ENCODE assay signal across 8 cellular contexts in genomic region chr7:35037211-35037525, GRCh38.
DNase-seq lines count a peak whose midpoint lies in the region; ATAC-seq and TF ChIP-seq lines count a peak whose summit lies in the region.

TSS of gene DPY19L1 (minus strand) at chr7:35037485. CDS start at chr7:35037394, 91 bp downstream.

- CTCF ChIA-PET in GM10248 (lab: Yijun Ruan, JAX), result no interaction called here

- no peak for DNase-seq in activated naive CD8-positive, alpha-beta T cell treated with anti-CD3 and anti-CD28 coated beads, Interleukin-2, amount 50 U/mL, for 24 hours
- no peak for DNase-seq in GM10248 (ENCODE audit: extremely low spot score)
- no peak for DNase-seq in hepatic stellate cell (ENCODE audit: low spot score)

- H3K9ac ChIP-seq in ES-I3 (ENCODE audit: low read depth, low read length), result peak within 1 kb of the TSS; percentile 80

- no peaks in the 10 kb centered on the region for H3K9me3 ChIP-seq in ES-I3 (ENCODE audit: control insufficient read depth, insufficient read depth, low read length)
- H3K9me3 ChIP-seq in iPS-18c (ENCODE audit: control insufficient read depth, insufficient read depth, low read length), result no peaks in the 10 kb centered on the region

- H3K4me3 Mint-ChIP-seq in activated naive CD8-positive, alpha-beta T cell treated with anti-CD3 and anti-CD28 coated beads, Interleukin-2, amount 50 U/mL, for 24 hours, result peak within 1 kb of the TSS; percentile 89
- peak within 1 kb of the TSS; percentile 100 for H3K4me3 Mint-ChIP-seq in stimulated activated memory B cell treated with anti-CD40 and anti-IgM and Interleukin-4, amounts not matched to agents 10 μg/mL and 1 μg/mL and 100 μg/mL, for 72 hours

- H3K27ac Mint-ChIP-seq in activated naive CD8-positive, alpha-beta T cell treated with anti-CD3 and anti-CD28 coated beads, Interleukin-2, amount 50 U/mL, for 24 hours, result peak within 1 kb of the TSS; percentile 75
- peak within 1 kb of the TSS; percentile 84 for H3K27ac Mint-ChIP-seq in stimulated activated memory B cell treated with anti-CD40 and anti-IgM and Interleukin-4, amounts not matched to agents 10 μg/mL and 1 μg/mL and 100 μg/mL, for 72 hours

- H3K36me3 ChIP-seq in ES-I3 (ENCODE audit: insufficient read depth, low read length), result no peaks in the 10 kb centered on the region

- POLR2A ChIA-PET in GM10248 (lab: Yijun Ruan, JAX), result no interaction called here

- H3K4me3 ChIP-seq in iPS-18c (ENCODE audit: insufficient read depth, low read depth, low read length), result peak within 1 kb of the TSS; percentile 84

- H3K4me1 ChIP-seq in ES-I3 (ENCODE audit: insufficient read depth, low read length), result no peaks in the 10 kb centered on the region

- no peaks in the 10 kb centered on the region for H3K9me3 Mint-ChIP-seq in activated naive CD8-positive, alpha-beta T cell treated with anti-CD3 and anti-CD28 coated beads, Interleukin-2, amount 50 U/mL, for 24 hours
- H3K9me3 Mint-ChIP-seq in stimulated activated memory B cell treated with anti-CD40 and anti-IgM and Interleukin-4, amounts not matched to agents 10 μg/mL and 1 μg/mL and 100 μg/mL, for 72 hours, result no peaks in the 10 kb centered on the region

- no peaks in the 10 kb centered on the region for H3K27me3 Mint-ChIP-seq in activated naive CD8-positive, alpha-beta T cell treated with anti-CD3 and anti-CD28 coated beads, Interleukin-2, amount 50 U/mL, for 24 hours
- H3K27me3 Mint-ChIP-seq in stimulated activated memory B cell treated with anti-CD40 and anti-IgM and Interleukin-4, amounts not matched to agents 10 μg/mL and 1 μg/mL and 100 μg/mL, for 72 hours, result no peaks in the 10 kb centered on the region

- no peak for TF ChIP-seq CTCF in GM10248 (IDR thresholded peaks at IDR 0.05; ENCODE audit: control extremely low read depth, extremely low read depth, low read depth, missing control alignments)

- H3K36me3 Mint-ChIP-seq in activated naive CD8-positive, alpha-beta T cell treated with anti-CD3 and anti-CD28 coated beads, Interleukin-2, amount 50 U/mL, for 24 hours (ENCODE audit: low read depth), result peaks cover 2% of the 10 kb centered on the region
- peaks cover 5% of the 10 kb centered on the region for H3K36me3 Mint-ChIP-seq in stimulated activated memory B cell treated with anti-CD40 and anti-IgM and Interleukin-4, amounts not matched to agents 10 μg/mL and 1 μg/mL and 100 μg/mL, for 72 hours

- ATAC-seq in HG02642 (IDR thresholded peaks at IDR 0.05; ENCODE audit: poor library complexity, unreplicated experiment), result peak; percentile 32
- ATAC-seq in activated naive CD8-positive, alpha-beta T cell treated with anti-CD3 and anti-CD28 coated beads, Interleukin-2, amount 50 U/mL, for 24 hours, result peak; percentile 17
- peak; percentile 53 for ATAC-seq in stimulated activated memory B cell treated with anti-CD40 and anti-IgM and Interleukin-4, amounts not matched to agents 10 μg/mL and 1 μg/mL and 100 μg/mL, for 72 hours
- ATAC-seq in HG03354 (IDR thresholded peaks at IDR 0.05; ENCODE audit: poor library complexity, severe bottlenecking, unreplicated experiment), result no peak

- H3K4me1 Mint-ChIP-seq in activated naive CD8-positive, alpha-beta T cell treated with anti-CD3 and anti-CD28 coated beads, Interleukin-2, amount 50 U/mL, for 24 hours, result peaks cover 27% of the 10 kb centered on the region
- peaks cover 37% of the 10 kb centered on the region for H3K4me1 Mint-ChIP-seq in stimulated activated memory B cell treated with anti-CD40 and anti-IgM and Interleukin-4, amounts not matched to agents 10 μg/mL and 1 μg/mL and 100 μg/mL, for 72 hours
